In genomic region chr13:105074756-105075155, GRCh38 we compare ENCODE assay signal across 27 cellular contexts.
DNase-seq lines count a peak whose midpoint lies in the region; ATAC-seq, FAIRE-seq and TF ChIP-seq lines count a peak whose summit lies in the region.
"Had no signal": no experiment of that assay in that cellular context is flagged by ENCODE, and none has a peak within 500 bp of the region (broad histone marks: within the 10 kb centered on the region; RNA-seq: fewer than 3 reads in every experiment).

No MANE protein-coding gene starts in this region.

- H3K18ac ChIP-seq in IMR-90 (ENCODE audit: low read depth, low read length), result no peak overlapping the region

- ATAC-seq in HepG2 (no peak), right lobe of liver (no peak), IMR-90 (ENCODE audit: low read depth) (no peak), K562 (no peak), HG02588 (IDR thresholded peaks at IDR 0.05; ENCODE audit: unreplicated experiment) (no peak)
- ATAC-seq: GM12878 had no signal

- peaks cover 4% of the 10 kb centered on the region for H3K4me1 Mint-ChIP-seq in chondrocyte (ENCODE audit: low read depth)
- H3K4me1 Mint-ChIP-seq: CD14-positive monocyte; CD4-positive, alpha-beta memory T cell; CD4-positive, CD25-positive, alpha-beta regulatory T cell; CD8-positive, alpha-beta memory T cell had no signal

- WGBS in HepG2 (ENCODE audit: low lambda C conversion rate), result 0% methylated on average over 2 of the region's 2 CpGs
- WGBS in right lobe of liver (ENCODE audit: insufficient coverage, low coverage, low lambda C conversion rate, missing lambda C conversion rate), result 57% methylated on average over 2 of the region's 2 CpGs
- WGBS in IMR-90 (ENCODE audit: extremely low coverage in 2 of 2, insufficient read length in 1 of 2), 2 experiments, result no CpG with 5 or more reads among the region's 2 CpGs
- 0% methylated on average over 2 of the region's 2 CpGs for WGBS in K562 (ENCODE audit: insufficient coverage, low coverage, missing lambda C conversion rate)

- no peaks in the 10 kb centered on the region for H3K4me1 ChIP-seq in HepG2 (ENCODE audit: insufficient read depth, low read length)
- H3K4me1 ChIP-seq in right lobe of liver, result no peaks in the 10 kb centered on the region
- no peaks in the 10 kb centered on the region for H3K4me1 ChIP-seq in IMR-90 (ENCODE audit: control insufficient read depth, insufficient read depth, low read length)
- H3K4me1 ChIP-seq in K562 (replicated peaks in 1 of 2; ENCODE audit: control insufficient read depth in 2 of 2, insufficient read depth in 2 of 2, low read length in 2 of 2), result no peaks in the 10 kb centered on the region
- H3K4me1 ChIP-seq: BE2C, BLaER1 had no signal

- H3K9me3 Mint-ChIP-seq in chondrocyte (ENCODE audit: low read depth), result no peaks in the 10 kb centered on the region
- H3K9me3 Mint-ChIP-seq: CD4-positive, CD25-positive, alpha-beta regulatory T cell; CD8-positive, alpha-beta memory T cell had no signal

- H2BK20ac ChIP-seq in IMR-90 (ENCODE audit: low read depth, low read length), result no peak overlapping the region

- H3K27ac ChIP-seq in HepG2 (ENCODE audit: extremely low read length, insufficient read depth, low read length), result no peak overlapping the region
- no peak overlapping the region for H3K27ac ChIP-seq in right lobe of liver
- H3K27ac ChIP-seq in IMR-90 (ENCODE audit: insufficient read depth, low read length), result no peak overlapping the region
- no peak overlapping the region for H3K27ac ChIP-seq in K562 (ENCODE audit: extremely low read depth, low read depth, low read length)
- H3K27ac ChIP-seq: 22Rv1, BLaER1 had no signal

- CTCF ChIA-PET in HepG2 (lab: Yijun Ruan, JAX; ENCODE audit: low intra/inter-chr PET ratio, low total read pairs) (no interaction called here), IMR-90 (lab: Yijun Ruan, JAX) (no interaction called here), K562 (lab: Yijun Ruan, JAX; ENCODE audit: low intra/inter-chr PET ratio) (no interaction called here)

- no peak overlapping the region for H3K56ac ChIP-seq in IMR-90 (ENCODE audit: extremely low read depth, insufficient read depth, low read length)

- H3K79me2 ChIP-seq in HepG2 (ENCODE audit: insufficient read depth, low read length) (no peaks in the 10 kb centered on the region), K562 (ENCODE audit: control insufficient read depth, insufficient read depth, low read length) (no peaks in the 10 kb centered on the region)

- no peaks in the 10 kb centered on the region for H3K27me3 Mint-ChIP-seq in chondrocyte (ENCODE audit: low read depth)
- H3K27me3 Mint-ChIP-seq: CD4-positive, CD25-positive, alpha-beta regulatory T cell; CD8-positive, alpha-beta memory T cell had no signal

- no peak overlapping the region for H3K4me3 Mint-ChIP-seq in chondrocyte (ENCODE audit: unreplicated experiment)
- H3K4me3 Mint-ChIP-seq: CD14-positive monocyte; CD4-positive, alpha-beta memory T cell; CD4-positive, CD25-positive, alpha-beta regulatory T cell; CD8-positive, alpha-beta memory T cell had no signal

- TF ChIP-seq RAD21 in HepG2 (CRISPR knock-in tag; IDR thresholded peaks at IDR 0.05), result no peak
- TF ChIP-seq RAD21 in IMR-90 (IDR thresholded peaks at IDR 0.05; ENCODE audit: low read length), result no peak
- TF ChIP-seq RAD21 in K562 (CRISPR knock-in tag; conservative IDR thresholded peaks at IDR 0.05 in 1 of 2, IDR thresholded peaks at IDR 0.05 in 1 of 2), result no peak

- no peaks in the 10 kb centered on the region for H3K36me3 Mint-ChIP-seq in chondrocyte (ENCODE audit: low read depth)
- H3K36me3 Mint-ChIP-seq: CD14-positive monocyte; CD4-positive, alpha-beta memory T cell; CD4-positive, CD25-positive, alpha-beta regulatory T cell; CD8-positive, alpha-beta memory T cell had no signal

- TF ChIP-seq POLR2A in HepG2 (IDR thresholded peaks at IDR 0.05; ENCODE audit: insufficient read depth in 1 of 2, low read depth in 2 of 2, low read length in 2 of 2) (no peak), right lobe of liver (IDR thresholded peaks at IDR 0.05) (no peak), IMR-90 (IDR thresholded peaks at IDR 0.05; ENCODE audit: low read depth, low read length) (no peak), K562 (conservative IDR thresholded peaks at IDR 0.05) (no peak)

- no peak overlapping the region for H2AK9ac ChIP-seq in IMR-90 (replicated peaks; ENCODE audit: low read depth, low read length, poor library complexity)

- BruUV-seq in HepG2 (replicated peaks; lab: Mats Ljungman, UMichigan) (no TSS peak), IMR-90 (replicated peaks; lab: Mats Ljungman, UMichigan) (no TSS peak), K562 (replicated peaks; lab: Mats Ljungman, UMichigan) (no TSS peak)

- dilution Hi-C loops in IMR-90 (cut with HindIII; ENCODE audit: low sequenced_read_pairs, unreplicated experiment), result no loop called here

- POLR2A ChIA-PET in HepG2 (lab: Yijun Ruan, JAX) (no interaction called here), IMR-90 (lab: Charles Lee; ENCODE audit: unreplicated experiment) (no interaction called here), K562 (lab: Yijun Ruan, JAX) (no interaction called here)

- H3K14ac ChIP-seq in IMR-90 (replicated peaks; ENCODE audit: low read depth, low read length), result no peak overlapping the region

- H3K27ac Mint-ChIP-seq in chondrocyte (ENCODE audit: unreplicated experiment), result no peak overlapping the region
- H3K27ac Mint-ChIP-seq: CD14-positive monocyte; CD4-positive, alpha-beta memory T cell; CD4-positive, CD25-positive, alpha-beta regulatory T cell; CD8-positive, alpha-beta memory T cell had no signal

- no peak overlapping the region for H3K4ac ChIP-seq in IMR-90 (ENCODE audit: low read depth, low read length)

- no peak overlapping the region for H4K8ac ChIP-seq in IMR-90 (ENCODE audit: low read depth in 2 of 2, low read length in 2 of 2)

- no peak overlapping the region for H2BK15ac ChIP-seq in IMR-90 (ENCODE audit: low read depth, low read length)

- DNase-seq in HepG2 (ENCODE audit: low spot score), result no peak
- no peak for DNase-seq in right lobe of liver
- DNase-seq in IMR-90, result no peak
- no peak for DNase-seq in K562 (ENCODE audit: extremely low read depth in 1 of 4, low spot score in 3 of 4)
- no peak for DNase-seq in stimulated activated CD4-positive, alpha-beta T cell treated with anti-CD3 and anti-CD28 coated beads, Interleukin-12 subunit alpha, Interleukin-12 subunit beta, amount 100 ng/mL, for 4 hours
- no peak for DNase-seq in chondrocyte (ENCODE audit: low spot score)
- DNase-seq: ACHN; BE2C; C1 segment of cervical spinal cord; CD4-positive, alpha-beta memory T cell; CD4-positive, CD25-positive, alpha-beta regulatory T cell; CD8-positive, alpha-beta memory T cell; COR-L47; DMS 273 treated with DMSO at 0.1 percent for 48 hours; DMS153; DMS53; DMS79; DND-41; EL; GDM1 had no signal

- H2AFZ ChIP-seq in HepG2 (ENCODE audit: low read length), result no peak overlapping the region
- no peak overlapping the region for H2AFZ ChIP-seq in IMR-90 (replicated peaks; ENCODE audit: low read length, poor library complexity)
- no peak overlapping the region for H2AFZ ChIP-seq in K562 (ENCODE audit: low read depth, low read length)

- H4K5ac ChIP-seq in IMR-90 (ENCODE audit: low read depth, low read length), result no peak overlapping the region

- no peak overlapping the region for H3K9ac ChIP-seq in HepG2 (ENCODE audit: insufficient read depth, low read depth, low read length)
- H3K9ac ChIP-seq in IMR-90 (ENCODE audit: low read depth, low read length), result no peak overlapping the region
- no peak overlapping the region for H3K9ac ChIP-seq in K562 (ENCODE audit: insufficient read depth in 1 of 2, low read depth in 2 of 2, low read length in 2 of 2)
- H3K9ac ChIP-seq: BLaER1 had no signal

- TF ChIP-seq EP300 in HepG2 (IDR thresholded peaks at IDR 0.05; ENCODE audit: low read depth in 2 of 2, low read length in 2 of 2), result no peak
- TF ChIP-seq EP300 in HepG2 (CRISPR knock-in tag; IDR thresholded peaks at IDR 0.05; ENCODE audit: borderline replicate concordance), result no peak
- TF ChIP-seq EP300 in K562 (IDR thresholded peaks at IDR 0.05; ENCODE audit: low read length), result no peak

- no peaks in the 10 kb centered on the region for H3K27me3 ChIP-seq in HepG2 (ENCODE audit: control insufficient read depth in 1 of 2, insufficient read depth in 2 of 2, low read length in 2 of 2)
- H3K27me3 ChIP-seq in right lobe of liver, result no peaks in the 10 kb centered on the region
- H3K27me3 ChIP-seq in IMR-90 (ENCODE audit: control insufficient read depth, insufficient read depth, low read length), result no peaks in the 10 kb centered on the region
- H3K27me3 ChIP-seq in K562 (ENCODE audit: control insufficient read depth in 2 of 2, insufficient read depth in 2 of 2, low read length in 2 of 2), result no peaks in the 10 kb centered on the region
- H3K27me3 ChIP-seq: BE2C, BLaER1 had no signal

- H3K36me3 ChIP-seq in HepG2 (replicated peaks in 1 of 2; ENCODE audit: control insufficient read depth in 1 of 2, insufficient read depth in 2 of 2, low read length in 2 of 2) (no peaks in the 10 kb centered on the region), right lobe of liver (no peaks in the 10 kb centered on the region), IMR-90 (ENCODE audit: control insufficient read depth, insufficient read depth, low read length) (no peaks in the 10 kb centered on the region), K562 (ENCODE audit: control insufficient read depth, insufficient read depth, low read length) (no peaks in the 10 kb centered on the region)
- H3K36me3 ChIP-seq: BE2C, BLaER1 had no signal

- H2BK5ac ChIP-seq in IMR-90 (ENCODE audit: low read depth, low read length, poor library complexity, severe bottlenecking), result no peak overlapping the region

- no peak overlapping the region for H2AK5ac ChIP-seq in IMR-90 (ENCODE audit: low read depth, low read length)

- no peaks in the 10 kb centered on the region for H3K79me1 ChIP-seq in IMR-90 (ENCODE audit: low read depth in 1 of 2, low read length in 2 of 2)

- in situ Hi-C loops in HepG2 (cut with HindIII; ENCODE audit: extremely low pct_ligation_motif_present, low pct_unique_long_range_greater_than_20kb), result no loop called here
- in situ Hi-C loops in IMR-90 (cut with MboI; ENCODE audit: low sequenced_read_pairs), result no loop called here
- in situ Hi-C loops in K562 (cut with MboI), result no loop called here

- no peak for TF ChIP-seq CTCF in HepG2 (CRISPR knock-in tag; IDR thresholded peaks at IDR 0.05)
- TF ChIP-seq CTCF in right lobe of liver (IDR thresholded peaks at IDR 0.05), result no peak
- TF ChIP-seq CTCF in IMR-90 (conservative IDR thresholded peaks at IDR 0.05; ENCODE audit: low read depth, low read length), result no peak
- no peak for TF ChIP-seq CTCF in K562 (IDR thresholded peaks at IDR 0.05 in 2 of 3, conservative IDR thresholded peaks at IDR 0.05 in 1 of 3; ENCODE audit: insufficient read depth in 2 of 3, low read depth in 1 of 3, low read length in 3 of 3)
- no peak for TF ChIP-seq CTCF in chondrocyte (IDR thresholded peaks at IDR 0.05)

- H3K9me1 ChIP-seq in IMR-90 (ENCODE audit: insufficient read depth, low read length) (no peaks in the 10 kb centered on the region), K562 (ENCODE audit: control insufficient read depth, insufficient read depth, low read length) (no peaks in the 10 kb centered on the region)

- H3K9me3 ChIP-seq in HepG2 (ENCODE audit: low read length), result peaks cover 14% of the 10 kb centered on the region; the same call in 1 of the 2 replicates
- H3K9me3 ChIP-seq in right lobe of liver, result no peaks in the 10 kb centered on the region
- H3K9me3 ChIP-seq in IMR-90 (ENCODE audit: control insufficient read depth, insufficient read depth, low read length), result no peaks in the 10 kb centered on the region
- no peaks in the 10 kb centered on the region; the same call in 1 of the 2 replicates for H3K9me3 ChIP-seq in K562 (replicated peaks; ENCODE audit: control insufficient read depth, insufficient read depth, low read depth, low read length)
- H3K9me3 ChIP-seq: BE2C, BLaER1 had no signal

- H4K20me1 ChIP-seq in HepG2 (ENCODE audit: insufficient read depth, low read length) (no peaks in the 10 kb centered on the region), IMR-90 (ENCODE audit: insufficient read depth, low read length) (no peaks in the 10 kb centered on the region), K562 (replicated peaks; ENCODE audit: control insufficient read depth, insufficient read depth, low read length) (no peaks in the 10 kb centered on the region)
- H4K20me1 ChIP-seq: BLaER1 had no signal

- H3K23ac ChIP-seq in IMR-90 (ENCODE audit: low read depth, low read length), result no peak overlapping the region

- no peak overlapping the region for H4K91ac ChIP-seq in IMR-90 (ENCODE audit: insufficient read depth, low read depth, low read length)

- no peak for FAIRE-seq in HepG2 (lab: Jason Lieb, UNC)
- FAIRE-seq in K562 (lab: Jason Lieb, UNC), result no peak
- FAIRE-seq: GM12878, GM12892, GM18507 had no signal

- H3K4me2 ChIP-seq in HepG2 (ENCODE audit: low read depth, low read length) (no peak overlapping the region), IMR-90 (ENCODE audit: low read depth, low read length) (no peak overlapping the region), K562 (ENCODE audit: insufficient read depth, low read length) (no peak overlapping the region)
- H3K4me2 ChIP-seq: BLaER1 had no signal

- no peak overlapping the region for H2BK120ac ChIP-seq in IMR-90 (ENCODE audit: low read depth, low read length)

- H3K4me3 ChIP-seq in HepG2 (replicated peaks in 1 of 3; ENCODE audit: insufficient read depth in 1 of 3, low read depth in 2 of 3, low read length in 3 of 3) (no peak overlapping the region), right lobe of liver (no peak overlapping the region), IMR-90 (ENCODE audit: insufficient read depth, low read depth, low read length) (no peak overlapping the region), K562 (no peak overlapping the region)
- H3K4me3 ChIP-seq: BLaER1, GM12878 had no signal

- intact Hi-C loops in HepG2 (cut with micrococcal nuclease; ENCODE audit: unreplicated experiment) (no loop called here), right lobe of liver (cut with DNase I) (no loop called here), IMR-90 (cut with micrococcal nuclease) (no loop called here), K562 (cut with micrococcal nuclease) (no loop called here)

Comparison
In these comparisons a context has a peak if more than half of its experiments do, and no peak if none do; other contexts are left out.
1. Of the 241 proteins assayed by ChIP-seq in both HepG2 and K562: peak only in HepG2: none; only in K562: MAFG; in both: MAFF and MAFK; in neither: 238.